In the genomic region with DNA sequence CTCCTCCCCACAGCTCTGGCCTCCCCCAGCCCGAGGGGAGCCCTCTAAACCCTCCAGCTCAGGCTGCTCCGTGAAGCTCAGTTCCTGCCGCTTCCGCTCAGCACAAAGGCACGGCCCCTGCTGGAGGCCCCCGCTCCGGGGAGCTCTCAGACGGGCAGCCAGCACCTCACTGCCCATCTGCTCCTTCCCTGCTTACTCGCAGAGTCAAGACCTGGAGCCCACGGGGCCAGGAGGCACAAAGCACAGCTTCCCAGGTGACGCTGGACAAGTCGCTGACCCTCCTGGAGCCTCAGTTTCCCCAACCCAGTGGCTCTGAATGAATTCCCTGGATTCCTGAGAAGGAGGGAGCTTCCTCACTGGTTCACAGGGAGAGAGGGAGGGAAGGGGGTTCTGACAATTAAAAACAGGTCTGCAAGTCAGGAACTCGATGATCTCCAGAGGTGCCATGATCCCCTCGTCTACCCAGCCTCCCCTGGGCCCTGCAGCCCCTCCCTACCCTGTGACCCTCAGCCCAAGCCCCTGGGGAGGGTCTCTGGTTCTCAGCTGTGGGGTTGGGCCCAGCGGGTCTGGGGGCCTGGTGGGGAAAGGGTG, we compare ENCODE assay signal across 8 cellular contexts. TPM values are rescaled to one million over a fixed set of nuclear protein-coding genes. Genes with fewer than 3 reads are reported as not detected.
A peak's percentile ranks its signal among the peaks of the same experiment; 100 is the strongest.
DNase-seq lines count a peak whose midpoint lies in the region; ATAC-seq and TF ChIP-seq lines count a peak whose summit lies in the region.

No MANE protein-coding gene starts in this region.

- no peaks in the 10 kb centered on the region for H3K27me3 ChIP-seq in Loucy (ENCODE audit: insufficient read depth, low read length, poor library complexity, severe bottlenecking)
- no peaks in the 10 kb centered on the region for H3K27me3 ChIP-seq in iPS-18a (ENCODE audit: control insufficient read depth, insufficient read depth, low read length)

- no peak for TF ChIP-seq CTCF in Loucy (conservative IDR thresholded peaks at IDR 0.05; ENCODE audit: low read length)

- peak overlapping the region; percentile 40 for H3K4me3 Mint-ChIP-seq in activated naive CD8-positive, alpha-beta T cell
- peak overlapping the region; percentile 70 to 84 for H3K4me3 Mint-ChIP-seq in stimulated activated naive CD8-positive, alpha-beta T cell treated with anti-CD3 and anti-CD28 coated beads, Interleukin-15, amount 100 ng/mL, for 72 hours

- H3K9me3 ChIP-seq in Loucy (ENCODE audit: insufficient read depth, low read depth, low read length) (no peaks in the 10 kb centered on the region), iPS-18a (ENCODE audit: control insufficient read depth, low read depth, low read length) (no peaks in the 10 kb centered on the region)

- H3K36me3 Mint-ChIP-seq in activated naive CD8-positive, alpha-beta T cell, result no peaks in the 10 kb centered on the region

- peak overlapping the region; percentile 66 for H3K4me2 ChIP-seq in Loucy (ENCODE audit: low read depth, low read length, poor library complexity, severe bottlenecking)

- peak overlapping the region; percentile 10 for H3K27ac Mint-ChIP-seq in activated naive CD8-positive, alpha-beta T cell
- peak overlapping the region; percentile 92 to 93 for H3K27ac Mint-ChIP-seq in stimulated activated naive CD8-positive, alpha-beta T cell treated with anti-CD3 and anti-CD28 coated beads, Interleukin-15, amount 100 ng/mL, for 72 hours

- peak; percentile 79 for ATAC-seq in stimulated activated naive CD8-positive, alpha-beta T cell treated with anti-CD3 and anti-CD28 coated beads, Interleukin-15, amount 100 ng/mL, for 72 hours
- no peak for ATAC-seq in HG02571 (IDR thresholded peaks at IDR 0.05; ENCODE audit: unreplicated experiment)

- H3K36me3 ChIP-seq in Loucy (ENCODE audit: insufficient read depth, low read length), result no peaks in the 10 kb centered on the region
- no peaks in the 10 kb centered on the region for H3K36me3 ChIP-seq in iPS-18a (ENCODE audit: control insufficient read depth, low read depth, low read length)

- peaks cover 12% of the 10 kb centered on the region for H3K4me1 ChIP-seq in Loucy (ENCODE audit: insufficient read depth, low read length, poor library complexity, severe bottlenecking)
- peaks cover 37% of the 10 kb centered on the region for H3K4me1 ChIP-seq in iPS-18a (ENCODE audit: control insufficient read depth, low read depth, low read length)

- no peaks in the 10 kb centered on the region for H3K9me3 Mint-ChIP-seq in activated naive CD8-positive, alpha-beta T cell (ENCODE audit: low read depth)
- no peaks in the 10 kb centered on the region for H3K9me3 Mint-ChIP-seq in stimulated activated naive CD8-positive, alpha-beta T cell treated with anti-CD3 and anti-CD28 coated beads, Interleukin-15, amount 100 ng/mL, for 72 hours

- no peaks in the 10 kb centered on the region for H3F3A ChIP-seq in Loucy (ENCODE audit: low read depth)

- H3K27ac ChIP-seq in iPS-18a (ENCODE audit: low read length), result peak overlapping the region; percentile 9

- peaks cover 18% of the 10 kb centered on the region; the same call in 1 of the 2 replicates for H3K79me2 ChIP-seq in Loucy (ENCODE audit: insufficient read depth, low read length)

- peaks cover 2% of the 10 kb centered on the region for H4K20me1 ChIP-seq in Loucy (ENCODE audit: insufficient read depth, low read length, poor library complexity, severe bottlenecking)

- peaks cover 18% of the 10 kb centered on the region for H3K4me1 Mint-ChIP-seq in activated naive CD8-positive, alpha-beta T cell (ENCODE audit: low read depth)
- H3K4me1 Mint-ChIP-seq in stimulated activated naive CD8-positive, alpha-beta T cell treated with anti-CD3 and anti-CD28 coated beads, Interleukin-15, amount 100 ng/mL, for 72 hours, result peaks cover 37% of the 10 kb centered on the region

- DNase-seq in Daoy (ENCODE audit: low read depth) (peak; percentile 58), NCI-H2081 treated with DMSO at 0.1 percent for 48 hours (lab: John Stamatoyannopoulos, UW) (no peak)
- DNase-seq in stimulated activated naive CD8-positive, alpha-beta T cell treated with anti-CD3 and anti-CD28 coated beads, Interleukin-15, amount 100 ng/mL, for 72 hours, result peak; percentile 24 to 25
- DNase-seq in activated CD4-positive, CD25-positive, alpha-beta regulatory T cell treated with anti-CD3 and anti-CD28 coated beads, Interleukin-2, amount 50 U/mL, for 72 hours, result no peak

- H3K9ac ChIP-seq in Loucy (ENCODE audit: low read depth, low read length, poor library complexity, severe bottlenecking), result peak overlapping the region; percentile 64
- peak overlapping the region; percentile 11 for H3K9ac ChIP-seq in iPS-18a (ENCODE audit: low read length)

- H3K27me3 Mint-ChIP-seq in activated naive CD8-positive, alpha-beta T cell, result no peaks in the 10 kb centered on the region
- H3K27me3 Mint-ChIP-seq in stimulated activated naive CD8-positive, alpha-beta T cell treated with anti-CD3 and anti-CD28 coated beads, Interleukin-15, amount 100 ng/mL, for 72 hours, result no peaks in the 10 kb centered on the region

- H2AFZ ChIP-seq in Loucy (ENCODE audit: low read length), result no peak overlapping the region

- no peaks in the 10 kb centered on the region for H3K9me2 ChIP-seq in Loucy (replicated peaks; ENCODE audit: low read depth, low read length)

- peak overlapping the region; percentile 62 for H3K4me3 ChIP-seq in Loucy (ENCODE audit: low read length, poor library complexity, severe bottlenecking)
- peak overlapping the region; percentile 5 for H3K4me3 ChIP-seq in iPS-18a (ENCODE audit: low read length)

RNA-seq across cellular contexts. Expression of gene VAV2, which starts 36.2 kb away (rescaled TPM):
- total RNA-seq in Daoy (2014; rRNA removed; shearing (Covaris generic)), result 11.3 and 11.5 TPM in 2 replicates

Comparison
In these comparisons a context has a peak if more than half of its experiments do, and no peak if none do; other contexts are left out.
1. DNase-seq: peak in Daoy (single experiment) and stimulated activated naive CD8-positive, alpha-beta T cell treated with anti-CD3 and anti-CD28 coated beads, Interleukin-15, amount 100 ng/mL, for 72 hours (2 of 2); none in NCI-H2081 treated with DMSO at 0.1 percent for 48 hours (single experiment) and activated CD4-positive, CD25-positive, alpha-beta regulatory T cell treated with anti-CD3 and anti-CD28 coated beads, Interleukin-2, amount 50 U/mL, for 72 hours (single experiment).